ENCODE assay signal across 18 cellular contexts in the genomic region with DNA sequence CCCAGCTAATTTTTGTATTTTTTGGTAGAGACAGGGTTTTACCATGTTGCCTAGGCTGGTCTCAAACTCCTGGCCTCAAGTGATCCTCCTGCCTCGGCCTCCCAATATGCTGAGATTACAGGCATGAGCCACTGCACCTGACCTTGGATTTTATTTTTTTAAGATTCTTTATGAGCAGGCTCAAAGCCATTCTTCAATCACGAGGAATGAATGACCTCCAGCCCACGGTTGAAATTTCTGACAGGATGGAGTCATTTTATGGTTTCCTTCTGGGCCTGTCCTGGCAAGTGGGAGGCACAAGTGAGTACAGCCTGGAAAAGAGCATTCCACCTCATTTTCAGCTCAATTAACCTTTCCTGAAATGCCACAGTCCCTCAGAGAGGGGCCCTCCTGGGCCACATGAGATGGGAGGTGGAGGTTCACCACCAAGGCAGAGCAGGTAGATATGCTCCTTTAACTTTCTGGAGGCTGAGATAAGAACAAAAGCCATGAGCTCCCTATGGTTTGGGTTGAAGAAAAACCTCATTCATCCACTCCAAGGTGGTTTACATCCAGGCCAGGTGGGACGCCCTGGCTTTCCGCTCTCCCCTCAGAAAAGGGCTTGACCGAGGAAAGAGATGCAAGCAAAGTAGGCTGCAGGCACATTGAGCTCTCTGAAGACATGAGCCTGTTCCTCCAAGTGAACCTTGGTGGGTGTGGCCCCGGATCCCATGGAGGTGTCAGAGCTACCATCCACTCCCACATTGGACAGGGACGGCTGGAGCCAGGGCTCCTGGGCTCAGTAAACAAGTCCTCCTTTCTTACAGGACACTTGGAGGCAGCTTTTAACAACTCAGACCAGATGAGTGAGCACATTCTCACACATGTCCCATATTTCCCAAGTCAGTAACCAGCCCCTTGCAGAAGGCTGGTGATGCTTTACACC.
A peak's percentile ranks its signal among the peaks of the same experiment; 100 is the strongest.
DNase-seq lines count a peak whose midpoint lies in the region; ATAC-seq, FAIRE-seq and TF ChIP-seq lines count a peak whose summit lies in the region.
"Had no signal": no experiment of that assay in that cellular context is flagged by ENCODE, and none has a peak within 500 bp of the region (broad histone marks: within the 10 kb centered on the region; RNA-seq: fewer than 3 reads in every experiment).

No MANE protein-coding gene starts in this region.

- H3K27me3 ChIP-seq in K562 (ENCODE audit: control insufficient read depth in 2 of 2, insufficient read depth in 2 of 2, low read length in 2 of 2), result no peaks in the 10 kb centered on the region

- no peak for TF ChIP-seq POLR2A in K562 (conservative IDR thresholded peaks at IDR 0.05)

- peak overlapping the region; percentile 41; the same call in 1 of the 2 replicates for H3K4me2 ChIP-seq in K562 (ENCODE audit: insufficient read depth, low read length)
- H3K4me2 ChIP-seq: A549 had no signal

- no peaks in the 10 kb centered on the region for H3K79me2 ChIP-seq in K562 (ENCODE audit: control insufficient read depth, insufficient read depth, low read length)

- in situ Hi-C loops in K562 (cut with MboI), result no loop called here

- DNase-seq in K562 (ENCODE audit: extremely low read depth in 1 of 4, low spot score in 3 of 4) (peak; percentile 17 to 27 (median 21)), epithelial cell of esophagus (ENCODE audit: low read depth) (peak; percentile 65), osteocyte (ENCODE audit: extremely low spot score, unreplicated experiment) (peak; percentile 78), NCI-H1105 treated with DMSO at 0.1 percent for 48 hours (lab: John Stamatoyannopoulos, UW) (no peak), HUDEP-2 (lab: John Stamatoyannopoulos, UW; ENCODE audit: unreplicated experiment in 76 of 76) (no peak), AG08396 (ENCODE audit: low spot score) (no peak)
- no peak for DNase-seq in activated CD4-positive, CD25-positive, alpha-beta regulatory T cell (lab: John Stamatoyannopoulos, UW)
- DNase-seq: Caco-2; CD8-positive, alpha-beta memory T cell; DND-41; HFFc6 had no signal

- intact Hi-C loops in K562 (cut with micrococcal nuclease), result no loop called here

- BruUV-seq in K562 (replicated peaks; lab: Mats Ljungman, UMichigan), result no TSS peak

- POLR2A ChIA-PET in K562 (lab: Yijun Ruan, JAX), result interaction anchor here (0.7 to 0.9 kb wide), 2 partner anchors 7 to 13 kb away, joined by 3 to 4 read pairs; no protein-coding TSS in a partner anchor

- H3K36me3 Mint-ChIP-seq in osteocyte (ENCODE audit: unreplicated experiment), result no peaks in the 10 kb centered on the region
- H3K36me3 Mint-ChIP-seq: CD14-positive monocyte; CD8-positive, alpha-beta memory T cell had no signal

- no peaks in the 10 kb centered on the region for H3K36me3 ChIP-seq in K562 (ENCODE audit: control insufficient read depth, insufficient read depth, low read length)
- H3K36me3 ChIP-seq: HAP-1 had no signal

- peaks cover 43% of the 10 kb centered on the region for H3K4me1 Mint-ChIP-seq in osteocyte (ENCODE audit: unreplicated experiment)
- H3K4me1 Mint-ChIP-seq: CD14-positive monocyte; CD8-positive, alpha-beta memory T cell had no signal

- no peaks in the 10 kb centered on the region for H3K9me1 ChIP-seq in K562 (ENCODE audit: control insufficient read depth, insufficient read depth, low read length)

- H3K4me3 Mint-ChIP-seq in osteocyte (ENCODE audit: unreplicated experiment), result no peak overlapping the region
- H3K4me3 Mint-ChIP-seq: CD14-positive monocyte; CD8-positive, alpha-beta memory T cell; HFFc6 had no signal

- H2AFZ ChIP-seq in K562 (ENCODE audit: low read depth, low read length), result peak overlapping the region; percentile 22; the same call in 1 of the 2 replicates

- no peak overlapping the region for H3K27ac Mint-ChIP-seq in osteocyte (ENCODE audit: unreplicated experiment)
- H3K27ac Mint-ChIP-seq: CD8-positive, alpha-beta memory T cell; HFFc6 had no signal

- TF ChIP-seq EP300 in K562 (IDR thresholded peaks at IDR 0.05; ENCODE audit: low read length), result no peak

- no peak overlapping the region; the same call in 2 of the 3 replicates for H3K27ac ChIP-seq in K562 (ENCODE audit: extremely low read depth, low read depth, low read length)

- H3K4me1 ChIP-seq in K562 (replicated peaks in 1 of 2; ENCODE audit: control insufficient read depth in 2 of 2, insufficient read depth in 2 of 2, low read length in 2 of 2), result peaks cover 3 to 16% of the 10 kb centered on the region in 2 experiments; a peak in 4 of 5 replicates
- H3K4me1 ChIP-seq: HAP-1 had no signal

- peak; percentile 74 for ATAC-seq in K562
- ATAC-seq: A549 had no signal

- H3K9me3 ChIP-seq in K562 (replicated peaks; ENCODE audit: control insufficient read depth, insufficient read depth, low read depth, low read length), result no peaks in the 10 kb centered on the region
- H3K9me3 ChIP-seq: A549, Caco-2, HAP-1 had no signal

- no peak for FAIRE-seq in K562 (lab: Jason Lieb, UNC)
- FAIRE-seq: A549, GM12892, GM19239, H1, HTR-8/SVneo had no signal

- CTCF ChIA-PET in K562 (lab: Yijun Ruan, JAX; ENCODE audit: low intra/inter-chr PET ratio), result no interaction called here

- no peak overlapping the region for H3K9ac ChIP-seq in K562 (ENCODE audit: insufficient read depth in 1 of 2, low read depth in 2 of 2, low read length in 2 of 2)

- no peak for TF ChIP-seq CTCF in K562 (IDR thresholded peaks at IDR 0.05 in 2 of 3, conservative IDR thresholded peaks at IDR 0.05 in 1 of 3; ENCODE audit: insufficient read depth in 2 of 3, low read depth in 1 of 3, low read length in 3 of 3)
- no peak for TF ChIP-seq CTCF in epithelial cell of esophagus (IDR thresholded peaks at IDR 0.05; ENCODE audit: insufficient read depth, low read depth, low read length, missing control alignments)
- TF ChIP-seq CTCF in osteocyte (IDR thresholded peaks at IDR 0.05), result no peak

- 22% methylated on average over 6 of the region's 8 CpGs for WGBS in K562 (ENCODE audit: insufficient coverage, low coverage, missing lambda C conversion rate)

- no peak overlapping the region for H3K4me3 ChIP-seq in K562
- no peak overlapping the region for H3K4me3 ChIP-seq in epithelial cell of esophagus (ENCODE audit: low read length)
- H3K4me3 ChIP-seq: A549, HAP-1 had no signal

- no peaks in the 10 kb centered on the region for H3K27me3 Mint-ChIP-seq in osteocyte (ENCODE audit: unreplicated experiment)
- H3K27me3 Mint-ChIP-seq: CD8-positive, alpha-beta memory T cell had no signal

- no peaks in the 10 kb centered on the region for H4K20me1 ChIP-seq in K562 (replicated peaks; ENCODE audit: control insufficient read depth, insufficient read depth, low read length)

- no peak for TF ChIP-seq RAD21 in K562 (CRISPR knock-in tag; conservative IDR thresholded peaks at IDR 0.05 in 1 of 2, IDR thresholded peaks at IDR 0.05 in 1 of 2)

- H3K9me3 Mint-ChIP-seq in osteocyte (ENCODE audit: unreplicated experiment), result no peaks in the 10 kb centered on the region

TF ChIP-seq in K562, 482 proteins besides CTCF, POLR2A, EP300 and RAD21:
- peak; percentile 37; the same call in 1 of the 2 replicates for TF ChIP-seq TCF3 (CRISPR knock-in tag; IDR thresholded peaks at IDR 0.05)
- TF ChIP-seq TAL1 (IDR thresholded peaks at IDR 0.05), result peak; percentile 38; the same call in 1 of the 2 replicates
- TF ChIP-seq NCOR1 (IDR thresholded peaks at IDR 0.05), result no peak
- TF ChIP-seq CBFA2T3 (IDR thresholded peaks at IDR 0.05), result peak; percentile 67
- peak; percentile 52 for TF ChIP-seq CBFA2T2 (conservative IDR thresholded peaks at IDR 0.05)

Comparison
In these comparisons a context has a peak if more than half of its experiments do, and no peak if none do; other contexts are left out.
1. DNase-seq: peak in K562 (4 of 4), epithelial cell of esophagus (single experiment) and osteocyte (single experiment); none in activated CD4-positive, CD25-positive, alpha-beta regulatory T cell (0 of 4), NCI-H1105 treated with DMSO at 0.1 percent for 48 hours (single experiment), HUDEP-2 (0 of 76) and AG08396 (single experiment).